In the genomic region with DNA sequence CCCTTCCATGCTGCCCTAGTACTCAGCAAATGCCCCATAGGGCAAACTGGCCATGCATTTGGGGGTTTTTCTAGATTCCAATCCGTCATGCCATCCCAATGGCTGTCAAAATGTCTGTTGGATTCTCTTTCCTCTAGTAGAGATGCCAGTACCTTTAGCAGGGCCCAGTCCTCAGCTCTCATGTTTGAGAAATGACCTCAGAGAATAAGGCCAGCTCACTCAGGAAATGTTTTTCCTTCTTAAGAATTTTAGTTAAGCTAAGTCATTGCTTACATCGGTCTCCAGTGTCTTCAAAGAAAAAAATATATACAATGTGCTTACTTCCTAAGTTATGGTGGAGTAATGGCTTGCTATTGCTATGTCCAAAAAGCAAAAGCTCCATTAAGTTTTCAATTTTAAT, we compare ENCODE assay signal across 16 cellular contexts.
"Had no signal": no experiment of that assay in that cellular context is flagged by ENCODE, and none has a peak within 500 bp of the region (broad histone marks: within the 10 kb centered on the region; RNA-seq: fewer than 3 reads in every experiment).

No MANE protein-coding gene starts in this region.

- H3K27me3 ChIP-seq: ascending aorta, colonic mucosa, uterus had no signal

- DNase-seq: activated CD4-positive, alpha-beta T cell treated with anti-CD3 and anti-CD28 coated beads, Interleukin-2, amount 50 U/mL, for 1 hour; caudate nucleus; colonic mucosa; effector CD4-positive, alpha-beta T cell; naive B cell; stimulated activated CD4-positive, alpha-beta T cell treated with anti-CD3 and anti-CD28 coated beads, Interleukin-15, amount 100 ng/mL, for 24 hours; stimulated activated CD4-positive, alpha-beta T cell treated with anti-CD3 and anti-CD28 coated beads, Interleukin-4, amount 100 ng/mL, for 1 hour; stimulated activated naive B cell treated with anti-CD40 and anti-IgM and Interleukin-4, amounts not matched to agents 10 μg/mL and 1 μg/mL and 100 μg/mL, for 72 hours; tibial artery; uterus had no signal

- H3K4me3 ChIP-seq: ascending aorta, colonic mucosa, gastroesophageal sphincter, neural progenitor cell, skin epidermis, tibial artery, uterus had no signal

- H3K9me3 ChIP-seq: ascending aorta, colonic mucosa, tibial artery, uterus had no signal

- H3K4me3 Mint-ChIP-seq: activated T-helper 1 cell treated with anti-CD3 and anti-CD28 coated beads, Interleukin-12 subunit alpha, Interleukin-12 subunit beta, Interleukin-2, Interleukin-4 antibody, amounts not matched to agents 30 ng/mL and 10 ng/mL and 1 ng/mL, durations not matched to agents 14 hours and 24 hours and 36 hours; naive B cell; neural progenitor cell; stimulated activated naive B cell treated with anti-CD40 and anti-IgM and Interleukin-4, amounts not matched to agents 10 μg/mL and 1 μg/mL and 100 μg/mL, for 72 hours had no signal

- H3K4me1 Mint-ChIP-seq: naive B cell, neural progenitor cell had no signal

- H3K36me3 ChIP-seq: ascending aorta, colonic mucosa, gastroesophageal sphincter, neural progenitor cell, tibial artery, uterus had no signal

- H3K9me3 Mint-ChIP-seq: neural progenitor cell had no signal

- H3K27ac Mint-ChIP-seq: activated T-helper 1 cell treated with anti-CD3 and anti-CD28 coated beads, Interleukin-12 subunit alpha, Interleukin-12 subunit beta, Interleukin-2, Interleukin-4 antibody, amounts not matched to agents 30 ng/mL and 10 ng/mL and 1 ng/mL, durations not matched to agents 14 hours and 24 hours and 36 hours; naive B cell; neural progenitor cell; stimulated activated naive B cell treated with anti-CD40 and anti-IgM and Interleukin-4, amounts not matched to agents 10 μg/mL and 1 μg/mL and 100 μg/mL, for 72 hours had no signal

- H3K27ac ChIP-seq: ascending aorta, colonic mucosa, gastroesophageal sphincter, neural progenitor cell, parathyroid adenoma, skin epidermis, tibial artery, uterus had no signal

- H3K36me3 Mint-ChIP-seq: naive B cell, neural progenitor cell had no signal
